29 cellular contexts compared by ENCODE assay signal in the genomic region with DNA sequence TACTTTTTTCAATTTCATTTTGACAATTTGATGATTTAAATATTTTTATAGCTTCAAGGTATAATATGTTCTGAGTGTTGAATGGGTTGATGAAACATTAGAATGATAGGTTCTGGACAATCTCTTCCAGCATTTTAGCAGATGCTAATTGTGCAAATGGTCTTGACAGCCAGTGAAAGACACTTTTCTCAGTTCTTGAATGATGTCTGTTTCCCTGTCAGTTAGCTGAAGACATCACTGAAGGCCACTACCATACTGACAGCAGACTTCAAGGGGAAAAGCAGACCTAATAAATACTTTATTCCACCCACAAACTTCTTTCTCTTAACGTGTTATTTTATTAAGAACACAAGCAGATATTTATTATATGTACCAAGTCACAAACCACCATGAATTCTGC.
"Had no signal": no experiment of that assay in that cellular context is flagged by ENCODE, and none has a peak within 500 bp of the region (broad histone marks: within the 10 kb centered on the region; RNA-seq: fewer than 3 reads in every experiment).

No MANE protein-coding gene starts in this region.

- H3K36me3 ChIP-seq: left lung, lower lobe of right lung, neural progenitor cell, neutrophil, ovary, suprapubic skin, thoracic aorta, tibial artery, upper lobe of right lung had no signal

- H3K4me1 Mint-ChIP-seq: immature natural killer cell; naive thymus-derived CD8-positive, alpha-beta T cell; nephron had no signal

- H3K27ac ChIP-seq: left lung, lower lobe of right lung, neural progenitor cell, neutrophil, ovary, skin epidermis, suprapubic skin, thoracic aorta, tibial artery, upper lobe of right lung had no signal

- ATAC-seq: left colon; left lung; lower lobe of right lung; naive thymus-derived CD8-positive, alpha-beta T cell; right cardiac atrium; sciatic nerve; upper lobe of right lung had no signal

- H3K4me2 ChIP-seq: neural progenitor cell had no signal

- H3K9me3 ChIP-seq: lower lobe of right lung, neutrophil, ovary, suprapubic skin, thoracic aorta, tibial artery, upper lobe of right lung had no signal

- H2AFZ ChIP-seq: neural progenitor cell had no signal

- H3K27me3 ChIP-seq: left lung, neural progenitor cell, neutrophil, ovary, suprapubic skin, tibial artery, upper lobe of right lung had no signal

- H3K36me3 Mint-ChIP-seq: immature natural killer cell, neural progenitor cell had no signal

- H3K4me3 ChIP-seq: left lung, lower lobe of right lung, neural progenitor cell, ovary, skin epidermis, suprapubic skin, thoracic aorta, tibial artery, upper lobe of right lung had no signal

- H3K9ac ChIP-seq: neural progenitor cell had no signal

- DNase-seq: hypothalamus; immature natural killer cell; kidney; left colon; left lung; lower lobe of right lung; mammary epithelial cell; mesenchymal stem cell; naive thymus-derived CD8-positive, alpha-beta T cell; occipital lobe; ovary; right cardiac atrium; stimulated activated CD4-positive, alpha-beta T cell treated with anti-CD3 and anti-CD28 coated beads, Interleukin-12 subunit alpha, Interleukin-12 subunit beta, amount 100 ng/mL, for 4 hours; stimulated activated CD4-positive, alpha-beta T cell treated with anti-CD3 and anti-CD28 coated beads, Interleukin-15, amount 100 ng/mL, for 24 hours; stimulated activated CD4-positive, alpha-beta T cell treated with anti-CD3 and anti-CD28 coated beads, Interleukin-2, amount 100 ng/mL, for 24 hours; stimulated activated CD4-positive, alpha-beta T cell treated with anti-CD3 and anti-CD28 coated beads, Interleukin-4, amount 100 ng/mL, for 1 hour; stimulated activated naive CD4-positive, alpha-beta T cell; tibial artery; trophoblast cell; upper lobe of right lung had no signal

- H3K27ac Mint-ChIP-seq: immature natural killer cell; naive thymus-derived CD8-positive, alpha-beta T cell; nephron; neural progenitor cell; progenitor cell of endocrine pancreas; stimulated activated naive CD8-positive, alpha-beta T cell treated with anti-CD3 and anti-CD28 coated beads, Interleukin-15, Interleukin-2, amounts not matched to agents 100 ng/mL and 50 ng/mL, for 24 hours had no signal

- H3K4me3 Mint-ChIP-seq: immature natural killer cell; naive thymus-derived CD8-positive, alpha-beta T cell; nephron; neural progenitor cell; stimulated activated naive CD8-positive, alpha-beta T cell treated with anti-CD3 and anti-CD28 coated beads, Interleukin-15, Interleukin-2, amounts not matched to agents 100 ng/mL and 50 ng/mL, for 24 hours had no signal

- H3K9me3 Mint-ChIP-seq: nephron, neural progenitor cell had no signal

- H3K4me1 ChIP-seq: left lung, lower lobe of right lung, neural progenitor cell, suprapubic skin, tibial artery, upper lobe of right lung had no signal
